ENCODE assay signal across 8 cellular contexts in the genomic region with DNA sequence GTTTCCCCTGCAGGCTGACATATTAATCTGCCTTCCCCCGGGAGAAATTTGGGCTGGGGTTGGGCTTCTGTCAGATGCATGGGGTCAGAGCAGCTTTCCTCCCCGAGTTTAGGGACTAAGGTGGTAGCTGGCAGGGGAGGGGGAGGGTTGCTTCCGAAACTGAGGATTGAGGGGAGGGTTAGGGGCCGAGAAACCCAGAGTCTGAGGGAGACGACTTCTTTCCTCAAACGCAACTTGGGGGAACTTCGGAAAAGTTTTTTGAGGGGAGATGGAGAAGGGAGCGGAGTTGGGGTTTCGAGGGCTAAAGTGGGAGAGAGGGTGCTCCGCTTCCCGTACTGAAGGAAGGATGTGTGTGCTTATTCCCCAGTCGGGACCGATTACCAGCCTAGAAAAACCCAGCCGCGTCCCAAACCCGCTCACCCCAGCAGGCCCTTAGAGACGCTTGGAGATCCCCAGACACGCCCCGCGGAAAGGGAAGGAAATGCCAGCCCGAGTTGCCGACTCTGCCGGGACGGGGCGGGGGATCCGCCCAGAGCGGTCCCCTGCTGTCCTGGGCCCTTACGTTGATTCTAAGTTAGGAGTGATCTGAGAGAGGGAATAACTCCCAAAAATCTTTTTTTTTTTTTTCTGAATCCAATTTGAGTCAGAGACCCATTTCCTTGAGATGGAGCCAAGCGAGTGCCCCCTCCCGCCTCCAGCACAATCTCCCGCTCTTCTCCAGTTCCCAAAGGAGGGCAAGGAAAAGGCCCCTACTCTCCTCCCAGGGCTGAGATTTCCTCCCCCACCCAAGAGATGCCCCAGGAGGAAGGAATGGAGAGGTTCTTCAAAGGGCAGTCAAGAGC.
DNase-seq lines count a peak whose midpoint lies in the region; ATAC-seq and TF ChIP-seq lines count a peak whose summit lies in the region.

No MANE protein-coding gene starts in this region.

- peaks cover 4% of the 10 kb centered on the region for H3K4me1 ChIP-seq in ovary (ENCODE audit: insufficient read depth)

- no peaks in the 10 kb centered on the region for H3K9me3 ChIP-seq in SK-N-MC (ENCODE audit: low read depth, low read length)
- no peaks in the 10 kb centered on the region for H3K9me3 ChIP-seq in ovary

- H3K27ac ChIP-seq in SK-N-MC: no peak overlapping the region
- peak overlapping the region; percentile 35 to 76 for H3K27ac ChIP-seq in ovary

- WGBS in ovary, 3 donors: 2 to 3% (median 2%) methylated on average over 31 of the region's 31 CpGs

- TF ChIP-seq CTCF in ovary (IDR thresholded peaks at IDR 0.05): no peak

- no peak for TF ChIP-seq EP300 in ovary (IDR thresholded peaks at IDR 0.05)

- H3K36me3 ChIP-seq in SK-N-MC (ENCODE audit: insufficient read depth, low read length) (no peaks in the 10 kb centered on the region), ovary (no peaks in the 10 kb centered on the region)

- no peaks in the 10 kb centered on the region for H3K27me3 ChIP-seq in ovary

- H3K4me3 ChIP-seq in SK-N-MC (peak overlapping the region; percentile 63), ovary (peak overlapping the region; percentile 87)

- ATAC-seq in HG03045 (IDR thresholded peaks at IDR 0.05; ENCODE audit: unreplicated experiment): no peak

- intact Hi-C loops in ovary (cut with DNase I): loop anchor here (5.0 to 10.0 kb wide), 3 partner anchors 90 to 95 kb away; partner anchors contain the start of gene HOXC5 (in 2 of the 4)

- peak; percentile 72 for TF ChIP-seq POLR2A in ovary (IDR thresholded peaks at IDR 0.05)

- H3K9ac ChIP-seq in SK-N-MC (ENCODE audit: insufficient read length): peak overlapping the region; percentile 31

- DNase-seq in CD1c-positive myeloid dendritic cell (ENCODE audit: extremely low spot score): peak; percentile 47
- DNase-seq in SK-N-MC (ENCODE audit: low read depth, low spot score): no peak
- peak; percentile 53 for DNase-seq in glomerular visceral epithelial cell (ENCODE audit: extremely low spot score)
- DNase-seq in ovary: peak; percentile 85 to 87 (median 86)
- no peak for DNase-seq in NK-92 treated with Interleukin-12 subunit alpha and Interleukin-12 subunit beta, amount 100 ng/mL, for 24 hours (lab: John Stamatoyannopoulos, UW)
- DNase-seq in NCI-H446 (lab: John Stamatoyannopoulos, UW): no peak
- DNase-seq in cerebellar nuclear complex (lab: John Stamatoyannopoulos, UW): no peak

Comparison
In these comparisons a context has a peak if more than half of its experiments do, and no peak if none do; other contexts are left out.
1. DNase-seq: peak in CD1c-positive myeloid dendritic cell (single experiment), glomerular visceral epithelial cell (single experiment) and ovary (5 of 5); none in SK-N-MC (single experiment), NK-92 treated with Interleukin-12 subunit alpha and Interleukin-12 subunit beta, amount 100 ng/mL, for 24 hours (single experiment), NCI-H446 (0 of 2) and cerebellar nuclear complex (0 of 2).